ENCODE assay signal across 7 cellular contexts in the genomic region with DNA sequence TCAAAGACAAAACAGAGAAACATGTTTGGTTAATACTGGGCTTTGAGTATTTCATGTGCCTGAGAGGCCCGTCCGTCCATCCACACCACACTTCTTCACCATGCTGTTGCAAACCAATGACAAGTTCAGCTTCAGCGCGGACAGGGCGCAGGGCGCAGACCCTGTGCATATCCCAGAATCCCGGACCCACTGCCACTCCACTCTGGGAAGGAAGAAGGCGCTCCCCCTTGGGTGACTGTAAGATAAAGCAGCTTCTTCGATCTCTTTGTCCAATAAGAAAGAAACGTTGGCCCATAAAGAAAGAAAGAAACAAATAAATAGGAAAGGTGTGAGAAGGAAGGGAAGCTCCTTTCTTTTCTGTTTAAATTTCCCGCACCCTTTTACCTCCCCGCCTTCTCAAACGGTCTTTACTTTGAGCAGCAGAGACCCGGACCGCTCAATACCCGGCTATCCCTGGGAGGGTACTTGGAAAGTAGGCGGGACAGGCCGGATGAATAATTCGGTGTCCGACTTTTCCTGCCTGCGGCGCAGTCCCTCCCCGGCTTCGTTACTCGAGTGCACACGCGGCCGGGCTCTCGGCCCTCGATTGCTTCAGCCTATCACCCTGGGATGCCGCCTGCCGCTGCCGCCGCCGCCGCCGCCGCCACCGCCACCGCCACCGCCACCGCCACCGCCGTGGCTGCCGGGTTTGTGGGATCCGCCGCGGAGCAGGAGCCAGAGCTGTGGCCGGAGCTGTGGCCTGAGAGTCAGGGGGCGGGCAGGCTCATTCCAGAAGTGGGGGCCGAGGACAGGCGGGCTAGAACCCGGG. TPM values are rescaled to one million over a fixed set of nuclear protein-coding genes. Genes with fewer than 3 reads are reported as not detected.
DNase-seq lines count a peak whose midpoint lies in the region; ATAC-seq, FAIRE-seq and TF ChIP-seq lines count a peak whose summit lies in the region.

No MANE protein-coding gene starts in this region.

- no peaks in the 10 kb centered on the region for H3K36me3 Mint-ChIP-seq in central memory CD8-positive, alpha-beta T cell (ENCODE audit: insufficient read depth)
- peaks cover 0 to 5% (median 3%) of the 10 kb centered on the region in 3 donors for H3K36me3 Mint-ChIP-seq in immature natural killer cell

- DNase-seq in GM12891 (ENCODE audit: insufficient read length, low spot score) (peak; percentile 82), NCI-H1092 treated with DMSO at 0.1 percent for 48 hours (lab: John Stamatoyannopoulos, UW) (peak; percentile 96), SKM-1 (lab: John Stamatoyannopoulos, UW; ENCODE audit: unreplicated experiment) (peak; percentile 98), immature natural killer cell (peak in 2 of 3 donors; percentile 0 to 12), skeletal muscle cell (ENCODE audit: low read depth) (peak; percentile 90)
- DNase-seq in central memory CD8-positive, alpha-beta T cell (ENCODE audit: low spot score in 2 of 2), result no peak

- peak; percentile 26 for FAIRE-seq in GM12891 (lab: Jason Lieb, UNC)

- H3K4me3 Mint-ChIP-seq in central memory CD8-positive, alpha-beta T cell, result peak overlapping the region; percentile 28
- peak overlapping the region; percentile 41 to 72 (median 65) for H3K4me3 Mint-ChIP-seq in immature natural killer cell

- ATAC-seq in HG02610 (IDR thresholded peaks at IDR 0.05; ENCODE audit: unreplicated experiment), result peak; percentile 82
- ATAC-seq in central memory CD8-positive, alpha-beta T cell (replicated peaks; ENCODE audit: extremely low read depth, poor library complexity, severe bottlenecking), result no peak

- peak overlapping the region; percentile 76 for H3K4me3 ChIP-seq in skeletal muscle cell (ENCODE audit: low read depth, low read length)

- no peak overlapping the region for H3K27ac Mint-ChIP-seq in central memory CD8-positive, alpha-beta T cell (ENCODE audit: low read depth)
- H3K27ac Mint-ChIP-seq in immature natural killer cell, result no peak overlapping the region

- TF ChIP-seq POLR2A in GM12891 (IDR thresholded peaks at IDR 0.05; ENCODE audit: low read depth, low read length), result no peak

- peaks cover 45% of the 10 kb centered on the region for H3K27me3 Mint-ChIP-seq in central memory CD8-positive, alpha-beta T cell
- peaks cover 9 to 29% (median 9%) of the 10 kb centered on the region in 3 donors for H3K27me3 Mint-ChIP-seq in immature natural killer cell (ENCODE audit: low read depth in 3 of 3)

- no peaks in the 10 kb centered on the region for H3K4me1 Mint-ChIP-seq in central memory CD8-positive, alpha-beta T cell
- H3K4me1 Mint-ChIP-seq in immature natural killer cell, result peaks cover 9 to 19% of the 10 kb centered on the region in 2 donors

- H3K9me3 Mint-ChIP-seq in central memory CD8-positive, alpha-beta T cell, result peaks cover 7% of the 10 kb centered on the region
- peaks cover 5 to 66% (median 21%) of the 10 kb centered on the region in 6 donors for H3K9me3 Mint-ChIP-seq in immature natural killer cell

TF ChIP-seq in GM12891, 5 proteins besides CTCF, POLR2A, EP300 and RAD21:
- TF ChIP-seq SPI1 (IDR thresholded peaks at IDR 0.05; ENCODE audit: low read depth, low read length) (no peak), TAF1 (IDR thresholded peaks at IDR 0.05; ENCODE audit: low read depth, low read length) (no peak), POLR2AphosphoS5 (IDR thresholded peaks at IDR 0.05; ENCODE audit: low read depth, low read length) (no peak), PAX5 (IDR thresholded peaks at IDR 0.05; ENCODE audit: insufficient read depth, low read length, severe bottlenecking) (no peak), POU2F2 (IDR thresholded peaks at IDR 0.05; ENCODE audit: low read depth, low read length) (peak; percentile 89; the same call in 1 of the 2 replicates)

RNA-seq across cellular contexts. Expression of a gene that starts 0.6 kb away (rescaled TPM):
- polyA plus RNA-seq in GM12891 (2012; ENCODE audit: low read depth, missing spikeins), result 0.30 TPM
- not detected for polyA plus RNA-seq in immature natural killer cell

Comparison
In these comparisons a context has a peak if more than half of its experiments do, and no peak if none do; other contexts are left out.
1. DNase-seq: peak in GM12891 (single experiment), NCI-H1092 treated with DMSO at 0.1 percent for 48 hours (single experiment), SKM-1 (single experiment), immature natural killer cell (2 of 3) and skeletal muscle cell (single experiment); none in central memory CD8-positive, alpha-beta T cell (0 of 2).